Comparison of ENCODE assay signal across 24 cellular contexts in the genomic region with DNA sequence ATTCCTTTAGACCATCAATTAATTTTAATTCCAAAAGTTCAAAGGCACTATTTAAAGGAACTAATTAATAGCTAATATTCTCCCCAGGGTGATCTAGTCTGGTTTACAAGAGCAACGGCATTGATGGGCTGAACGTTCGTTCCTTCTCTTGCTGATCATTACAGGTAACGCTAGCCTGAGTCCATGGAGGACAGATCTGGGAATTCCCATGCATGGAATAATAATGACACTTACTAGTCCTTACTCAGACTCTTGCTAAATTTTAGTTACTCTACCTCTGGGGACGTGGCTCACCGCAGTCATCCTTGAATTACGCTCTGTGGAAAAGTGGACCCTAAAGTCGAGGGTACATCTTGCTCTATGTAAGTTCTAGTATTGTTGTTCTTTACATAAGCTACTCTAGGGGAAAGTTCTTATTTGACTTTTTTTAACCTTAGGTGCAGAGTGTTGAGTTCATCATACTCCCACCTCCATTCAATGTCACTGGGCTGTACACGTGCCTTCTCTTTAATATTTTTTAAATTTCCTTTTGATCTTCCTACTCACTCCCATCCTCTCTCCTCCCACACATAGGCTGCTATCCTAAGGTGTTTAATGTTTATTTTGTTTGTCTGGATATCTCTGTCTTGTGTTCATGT.
"Had no signal": no experiment of that assay in that cellular context is flagged by ENCODE, and none has a peak within 500 bp of the region (broad histone marks: within the 10 kb centered on the region; RNA-seq: fewer than 3 reads in every experiment).

No MANE protein-coding gene starts in this region.

- H3K4me1 ChIP-seq: colonic mucosa, gastrocnemius medialis, lower lobe of right lung, prostate gland, right atrium auricular region, sigmoid colon, tibial nerve, upper lobe of left lung had no signal

- H3K27me3 ChIP-seq: colonic mucosa, gastrocnemius medialis, heart left ventricle, neutrophil, right atrium auricular region, sigmoid colon, spleen, tibial nerve, upper lobe of left lung had no signal

- H3K4me3 ChIP-seq: colonic mucosa, gastrocnemius medialis, heart left ventricle, left ventricle myocardium inferior, lower lobe of right lung, prostate gland, right atrium auricular region, sigmoid colon, spleen, thoracic aorta, tibial nerve, upper lobe of left lung had no signal

- H3K27ac ChIP-seq: colonic mucosa, epithelial cell of prostate, gastrocnemius medialis, heart left ventricle, left ventricle myocardium inferior, lower lobe of right lung, neutrophil, prostate gland, right atrium auricular region, sigmoid colon, spleen, thoracic aorta, tibial nerve, upper lobe of left lung had no signal

- DNase-seq: colonic mucosa; effector CD8-positive, alpha-beta T cell; gastrocnemius medialis; heart left ventricle; hippocampal formation; left cardiac atrium; left ventricle myocardium inferior; lower lobe of right lung; natural killer cell; sigmoid colon; spleen; stimulated activated CD4-positive, alpha-beta T cell treated with anti-CD3 and anti-CD28 coated beads, Interleukin-4, amount 100 ng/mL, for 4 hours; stimulated activated naive CD8-positive, alpha-beta T cell treated with anti-CD3 and anti-CD28 coated beads, Interleukin-15, Interleukin-2, amounts not matched to agents 100 U/mL and 50 U/mL, for 24 hours; upper lobe of left lung had no signal

- FAIRE-seq: islet of Langerhans, urothelium cell line had no signal

- H3K9me3 ChIP-seq: colonic mucosa, gastrocnemius medialis, heart left ventricle, left ventricle myocardium inferior, lower lobe of right lung, neutrophil, prostate gland, right atrium auricular region, sigmoid colon, spleen, thoracic aorta, tibial nerve, upper lobe of left lung had no signal

- ATAC-seq: esophagus mucosa; gastrocnemius medialis; heart left ventricle; lower lobe of right lung; natural killer cell; stimulated activated memory B cell treated with anti-CD40 and anti-IgM and Interleukin-4, amounts not matched to agents 10 μg/mL and 1 μg/mL and 100 μg/mL, for 72 hours; stimulated activated naive CD8-positive, alpha-beta T cell treated with anti-CD3 and anti-CD28 coated beads, Interleukin-15, Interleukin-2, amounts not matched to agents 100 U/mL and 50 U/mL, for 24 hours had no signal

- H3K36me3 ChIP-seq: colonic mucosa, gastrocnemius medialis, heart left ventricle, left ventricle myocardium inferior, lower lobe of right lung, neutrophil, prostate gland, right atrium auricular region, sigmoid colon, spleen, thoracic aorta, tibial nerve, upper lobe of left lung had no signal
